37 cellular contexts compared by ENCODE assay signal in genomic region chr22:24920029-24920428, GRCh38. TPM values are rescaled to one million over a fixed set of nuclear protein-coding genes. Genes with fewer than 3 reads are reported as not detected.
"Had no signal": no experiment of that assay in that cellular context is flagged by ENCODE, and none has a peak within 500 bp of the region (broad histone marks: within the 10 kb centered on the region; RNA-seq: fewer than 3 reads in every experiment).

No MANE protein-coding gene starts in this region.

- H3K27me3 Mint-ChIP-seq: activated CD4-positive, alpha-beta T cell treated with anti-CD3 and anti-CD28 coated beads, Interleukin-2, amount 10 ng/mL, durations not matched to agents 24 days and 14 days; activated CD8-positive, alpha-beta T cell treated with anti-CD3 and anti-CD28 coated beads for 36 hours; activated naive CD8-positive, alpha-beta T cell treated with anti-CD3 and anti-CD28 coated beads for 36 hours; activated T-helper 17 cell treated with anti-CD3 and anti-CD28 coated beads, Interleukin-2, amount 50 U/mL, for 72 hours; central memory CD8-positive, alpha-beta T cell had no signal

- H3K36me3 ChIP-seq: cardiac muscle cell, WERI-Rb-1 had no signal

- H3K9me3 Mint-ChIP-seq: activated CD4-positive, alpha-beta T cell treated with anti-CD3 and anti-CD28 coated beads, Interleukin-2, amount 10 ng/mL, durations not matched to agents 24 days and 14 days; activated CD8-positive, alpha-beta T cell treated with anti-CD3 and anti-CD28 coated beads for 36 hours; activated naive CD8-positive, alpha-beta T cell treated with anti-CD3 and anti-CD28 coated beads for 36 hours; activated T-cell treated with anti-CD3 and anti-CD28 coated beads, Interleukin-2, amount 50 U/mL, for 72 hours; activated T-helper 17 cell treated with anti-CD3 and anti-CD28 coated beads, Interleukin-2, amount 50 U/mL, for 72 hours; central memory CD8-positive, alpha-beta T cell had no signal

- H3K4me1 Mint-ChIP-seq: activated CD4-positive, alpha-beta T cell treated with anti-CD3 and anti-CD28 coated beads, Interleukin-2, amount 10 ng/mL, durations not matched to agents 24 days and 14 days; activated naive CD8-positive, alpha-beta T cell treated with anti-CD3 and anti-CD28 coated beads for 36 hours; activated T-helper 17 cell treated with anti-CD3 and anti-CD28 coated beads, Interleukin-2, amount 50 U/mL, for 72 hours; central memory CD8-positive, alpha-beta T cell had no signal

- DNase-seq: activated CD4-positive, alpha-beta T cell treated with anti-CD3 and anti-CD28 coated beads for 1 hour; activated CD4-positive, alpha-beta T cell treated with anti-CD3 and anti-CD28 coated beads, Interleukin-2, amount 10 ng/mL, durations not matched to agents 24 days and 14 days; activated CD4-positive, alpha-beta T cell treated with anti-CD3 and anti-CD28 coated beads, Interleukin-2, amount 50 U/mL, for 4 hours; activated CD4-positive, CD25-positive, alpha-beta regulatory T cell; activated CD8-positive, alpha-beta T cell treated with anti-CD3 and anti-CD28 coated beads for 36 hours; activated effector memory CD4-positive, alpha-beta T cell treated with anti-CD3 and anti-CD28 coated beads, Interleukin-2, amount 50 U/mL, for 16 hours; activated naive CD4-positive, alpha-beta T cell; activated naive CD4-positive, alpha-beta T cell treated with anti-CD3 and anti-CD28 coated beads, Interleukin-2, amount 50 U/mL, for 16 hours; activated naive CD8-positive, alpha-beta T cell treated with anti-CD3 and anti-CD28 coated beads for 36 hours; activated T-cell treated with anti-CD3 and anti-CD28 coated beads, Interleukin-2, amount 50 U/mL, for 1 hour; activated T-cell treated with anti-CD3 and anti-CD28 coated beads, Interleukin-2, amount 50 U/mL, for 72 hours; amniotic stem cell; aorta; Kasumi-1; KG1; MM.1S; NCI-H1105; NCI-H1417 treated with DMSO at 0.1 percent for 48 hours; NCI-H187 treated with DMSO at 0.1 percent for 48 hours; NCI-H2081; NCI-H226; NCI-H510A; NCI-H526; NCI-H774; PC-9; Right ventricle myocardium superior; SW 1271; T-helper 1 cell; T-helper 2 cell; T-helper 9 cell; WERI-Rb-1 had no signal

- H3K27ac ChIP-seq: cardiac muscle cell, PC-9, WERI-Rb-1 had no signal

- H3K27me3 ChIP-seq: cardiac muscle cell had no signal

- H3K36me3 Mint-ChIP-seq: activated naive CD8-positive, alpha-beta T cell treated with anti-CD3 and anti-CD28 coated beads for 36 hours had no signal

- H3K4me3 Mint-ChIP-seq: activated CD4-positive, alpha-beta T cell treated with anti-CD3 and anti-CD28 coated beads, Interleukin-2, amount 10 ng/mL, durations not matched to agents 24 days and 14 days; activated CD8-positive, alpha-beta T cell treated with anti-CD3 and anti-CD28 coated beads for 36 hours; activated naive CD8-positive, alpha-beta T cell treated with anti-CD3 and anti-CD28 coated beads for 36 hours; activated T-cell treated with anti-CD3 and anti-CD28 coated beads, Interleukin-2, amount 50 U/mL, for 72 hours; activated T-helper 17 cell treated with anti-CD3 and anti-CD28 coated beads, Interleukin-2, amount 50 U/mL, for 72 hours; central memory CD8-positive, alpha-beta T cell had no signal

- ATAC-seq: activated CD8-positive, alpha-beta T cell treated with anti-CD3 and anti-CD28 coated beads for 36 hours; activated T-cell treated with anti-CD3 and anti-CD28 coated beads, Interleukin-2, amount 50 U/mL, for 72 hours; activated T-helper 17 cell treated with anti-CD3 and anti-CD28 coated beads, Interleukin-2, amount 50 U/mL, for 72 hours had no signal

- H3K4me3 ChIP-seq: cardiac muscle cell, PC-9 had no signal

- H3K27ac Mint-ChIP-seq: activated CD4-positive, alpha-beta T cell treated with anti-CD3 and anti-CD28 coated beads, Interleukin-2, amount 10 ng/mL, durations not matched to agents 24 days and 14 days; activated CD8-positive, alpha-beta T cell treated with anti-CD3 and anti-CD28 coated beads for 36 hours; activated naive CD8-positive, alpha-beta T cell treated with anti-CD3 and anti-CD28 coated beads for 36 hours; activated T-cell treated with anti-CD3 and anti-CD28 coated beads, Interleukin-2, amount 50 U/mL, for 72 hours; activated T-helper 17 cell treated with anti-CD3 and anti-CD28 coated beads, Interleukin-2, amount 50 U/mL, for 72 hours had no signal

- H3K4me2 ChIP-seq: PC-9 had no signal

- H2AFZ ChIP-seq: PC-9 had no signal

RNA-seq across cellular contexts. Expression of gene LHFPL7, which starts 26.5 kb away (rescaled TPM):
- total RNA-seq: activated CD4-positive, alpha-beta T cell treated with anti-CD3 and anti-CD28 coated beads, Interleukin-2, amount 10 ng/mL, durations not matched to agents 24 days and 14 days; activated CD8-positive, alpha-beta memory T cell treated with anti-CD3 and anti-CD28 coated beads for 36 hours; activated CD8-positive, alpha-beta T cell treated with anti-CD3 and anti-CD28 coated beads for 36 hours; activated naive CD8-positive, alpha-beta T cell treated with anti-CD3 and anti-CD28 coated beads for 36 hours; activated T-cell treated with anti-CD3 and anti-CD28 coated beads, Interleukin-2, amount 50 U/mL, for 72 hours; activated T-helper 17 cell treated with anti-CD3 and anti-CD28 coated beads, Interleukin-2, amount 50 U/mL, for 72 hours; aorta; cardiac muscle cell; chondrocyte; OCI-LY7; PC-9; Right ventricle myocardium superior had no signal
- polyA plus RNA-seq: aorta, cardiac muscle cell had no signal

RNA-seq across cellular contexts. Expression of gene KIAA1671, which starts 32.5 kb away (rescaled TPM):
- total RNA-seq: OCI-LY7 had no signal
